ENCODE assay signal across 1 cellular context in genomic region chr1:24744911-24745710, GRCh38.
A peak's percentile ranks its signal among the peaks of the same experiment; 100 is the strongest.
TF ChIP-seq lines count a peak whose summit lies in the region.

Gene CLIC4 (plus strand): TSS chr1:24745447. CDS start chr1:24745554, 107 bp downstream.

TF ChIP-seq in IMR-90, 13 proteins besides CTCF, POLR2A, EP300 and RAD21 (continued from another document):
- TF ChIP-seq USF2 (IDR thresholded peaks at IDR 0.05; ENCODE audit: low read depth, low read length) (peak; percentile 53), NFE2L2 (IDR thresholded peaks at IDR 0.05; ENCODE audit: low read depth, low read length) (no peak), MAFK (IDR thresholded peaks at IDR 0.05; ENCODE audit: low read depth, low read length) (no peak), MXI1 (IDR thresholded peaks at IDR 0.05; ENCODE audit: borderline replicate concordance, low read depth, low read length) (peak; percentile 92), FOS (IDR thresholded peaks at IDR 0.05; ENCODE audit: low read depth, low read length) (peak; percentile 17; the same call in 1 of the 2 replicates), BHLHE40 (IDR thresholded peaks at IDR 0.05; ENCODE audit: low read depth, low read length) (peak; percentile 40; the same call in 1 of the 2 replicates)
